Comparison of ENCODE assay signal across 8 cellular contexts in the genomic region with DNA sequence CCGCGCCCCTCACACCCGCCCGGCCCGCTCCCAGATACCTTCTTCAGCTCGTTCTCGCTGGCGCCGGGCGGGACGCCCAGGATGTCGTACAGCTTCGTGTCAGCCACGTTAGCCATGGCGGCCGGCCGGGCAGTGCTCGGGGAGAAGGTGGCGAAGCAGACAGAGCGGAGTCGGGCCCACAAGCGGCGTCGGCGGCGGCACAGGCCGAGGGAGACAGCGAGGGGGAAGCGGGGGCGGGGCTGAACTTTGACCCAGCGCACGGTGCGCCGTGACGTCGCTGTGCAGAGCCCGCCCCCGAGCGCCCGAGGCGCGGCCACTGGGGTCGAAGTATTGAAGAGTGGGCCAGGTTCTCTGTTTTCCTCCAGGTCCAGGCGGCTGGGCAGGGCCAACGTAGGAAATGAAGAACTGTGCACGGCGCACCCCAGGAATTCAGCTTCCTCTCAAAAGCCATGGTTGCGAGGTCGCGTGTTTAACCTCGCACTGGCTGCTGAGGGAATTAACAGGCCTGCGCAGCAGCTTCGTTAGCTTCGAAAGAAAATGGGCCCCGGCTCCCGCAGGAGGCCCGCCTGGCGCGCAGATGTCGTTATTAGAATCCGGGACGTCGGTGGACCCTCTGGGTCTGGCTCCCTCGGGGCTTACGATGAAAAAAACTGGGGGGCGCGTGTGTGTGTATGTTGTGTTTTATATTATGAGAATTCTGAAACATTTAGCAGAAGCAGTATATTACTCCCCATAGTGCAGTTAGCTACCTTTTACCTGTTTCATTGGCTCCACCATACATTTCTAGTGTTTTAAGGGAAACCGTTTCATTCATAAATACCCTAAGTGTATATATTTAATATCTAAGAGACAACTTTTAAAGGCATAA. TPM values are rescaled to one million over a fixed set of nuclear protein-coding genes. Genes with fewer than 3 reads are reported as not detected.
A peak's percentile ranks its signal among the peaks of the same experiment; 100 is the strongest.
DNase-seq lines count a peak whose midpoint lies in the region; ATAC-seq and TF ChIP-seq lines count a peak whose summit lies in the region.

A gene (minus strand): TSS at position 218 of the 868 bp plus-strand sequence. CDS start 102 bp downstream, at position 116.

- ATAC-seq in GM19328 (IDR thresholded peaks at IDR 0.05; ENCODE audit: unreplicated experiment) (peak; percentile 64), HG03520 (IDR thresholded peaks at IDR 0.05; ENCODE audit: unreplicated experiment) (peak; percentile 79)

- H3K4me1 ChIP-seq in liver (ENCODE audit: control insufficient read depth in 4 of 4, insufficient read depth in 4 of 4, low read length in 3 of 4), result peaks cover 7 to 42% (median 16%) of the 10 kb centered on the region in 4 donors

- 1% methylated on average over 68 of the region's 68 CpGs for WGBS in liver

- H3K27ac ChIP-seq in C4-2B, result peak within 1 kb of the TSS; percentile 94
- H3K27ac ChIP-seq in liver (ENCODE audit: low read depth in 1 of 2, low read length in 2 of 2), result peak within 1 kb of the TSS; percentile 65 to 99

- TF ChIP-seq CTCF in C4-2B (conservative IDR thresholded peaks at IDR 0.05) (no peak), liver (IDR thresholded peaks at IDR 0.05; ENCODE audit: low read depth, low read length, missing input control) (no peak)

- DNase-seq in NCI-H748 (lab: John Stamatoyannopoulos, UW; ENCODE audit: unreplicated experiment) (peak; percentile 84), dermis microvascular lymphatic vessel endothelial cell (ENCODE audit: low read depth in 2 of 2) (peak; percentile 76 to 93)
- DNase-seq in activated CD4-positive, alpha-beta T cell treated with anti-CD3 and anti-CD28 coated beads, Interleukin-2, amount 50 U/mL, for 4 hours, result peak; percentile 90 to 91
- DNase-seq in stimulated activated CD4-positive, alpha-beta T cell treated with anti-CD3 and anti-CD28 coated beads, Interleukin-4, amount 100 ng/mL, for 1 hour, result peak; percentile 95

- H3K4me3 ChIP-seq in liver (ENCODE audit: low read depth in 1 of 3, low read length in 3 of 3), result peak within 1 kb of the TSS; percentile 86 to 93 (median 92)

- peaks cover 2 to 7% (median 4%) of the 10 kb centered on the region in 4 donors for H3K36me3 ChIP-seq in liver (ENCODE audit: control insufficient read depth in 4 of 4, insufficient read depth in 3 of 4, low read depth in 1 of 4, low read length in 3 of 4)

- peak within 1 kb of the TSS; percentile 89 to 96 for H3K9ac ChIP-seq in liver (ENCODE audit: low read depth in 1 of 2, low read length in 2 of 2)

- TF ChIP-seq RAD21 in liver (IDR thresholded peaks at IDR 0.05), result peak in 1 of 2 donors; percentile 9

- no peaks in the 10 kb centered on the region for H3K27me3 ChIP-seq in liver (ENCODE audit: control insufficient read depth in 4 of 4, insufficient read depth in 4 of 4, low read length in 3 of 4)

- H3K9me3 ChIP-seq in liver (ENCODE audit: control insufficient read depth in 4 of 4, low read length in 3 of 4), result no peaks in the 10 kb centered on the region

TF ChIP-seq in liver, 16 proteins besides CTCF, POLR2A, EP300 and RAD21:
- TF ChIP-seq HNF4A (conservative IDR thresholded peaks at IDR 0.05) (peak; percentile 46 to 63), NR2F2 (IDR thresholded peaks at IDR 0.05) (peak; percentile 72), HNF4G (IDR thresholded peaks at IDR 0.05) (no peak), FOXA2 (IDR thresholded peaks at IDR 0.05) (no peak), TAF1 (conservative IDR thresholded peaks at IDR 0.05) (peak; percentile 50), SP1 (IDR thresholded peaks at IDR 0.05) (peak; percentile 65), YY1 (IDR thresholded peaks at IDR 0.05) (peak; percentile 93), EGR1 (IDR thresholded peaks at IDR 0.05; ENCODE audit: low read depth in 2 of 2) (peak in 1 of 2 donors; percentile 64), RXRA (IDR thresholded peaks at IDR 0.05) (peak; percentile 34 to 40), JUND (IDR thresholded peaks at IDR 0.05) (peak in 1 of 2 donors; percentile 15), FOXA1 (IDR thresholded peaks at IDR 0.05) (no peak), GABPA (IDR thresholded peaks at IDR 0.05 in 1 of 2, conservative IDR thresholded peaks at IDR 0.05 in 1 of 2) (no peak)
- TF ChIP-seq, protein P1, sequence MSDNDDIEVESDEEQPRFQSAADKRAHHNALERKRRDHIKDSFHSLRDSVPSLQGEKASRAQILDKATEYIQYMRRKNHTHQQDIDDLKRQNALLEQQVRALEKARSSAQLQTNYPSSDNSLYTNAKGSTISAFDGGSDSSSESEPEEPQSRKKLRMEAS (IDR thresholded peaks at IDR 0.05), result peak; percentile 35
- TF ChIP-seq, protein P2, sequence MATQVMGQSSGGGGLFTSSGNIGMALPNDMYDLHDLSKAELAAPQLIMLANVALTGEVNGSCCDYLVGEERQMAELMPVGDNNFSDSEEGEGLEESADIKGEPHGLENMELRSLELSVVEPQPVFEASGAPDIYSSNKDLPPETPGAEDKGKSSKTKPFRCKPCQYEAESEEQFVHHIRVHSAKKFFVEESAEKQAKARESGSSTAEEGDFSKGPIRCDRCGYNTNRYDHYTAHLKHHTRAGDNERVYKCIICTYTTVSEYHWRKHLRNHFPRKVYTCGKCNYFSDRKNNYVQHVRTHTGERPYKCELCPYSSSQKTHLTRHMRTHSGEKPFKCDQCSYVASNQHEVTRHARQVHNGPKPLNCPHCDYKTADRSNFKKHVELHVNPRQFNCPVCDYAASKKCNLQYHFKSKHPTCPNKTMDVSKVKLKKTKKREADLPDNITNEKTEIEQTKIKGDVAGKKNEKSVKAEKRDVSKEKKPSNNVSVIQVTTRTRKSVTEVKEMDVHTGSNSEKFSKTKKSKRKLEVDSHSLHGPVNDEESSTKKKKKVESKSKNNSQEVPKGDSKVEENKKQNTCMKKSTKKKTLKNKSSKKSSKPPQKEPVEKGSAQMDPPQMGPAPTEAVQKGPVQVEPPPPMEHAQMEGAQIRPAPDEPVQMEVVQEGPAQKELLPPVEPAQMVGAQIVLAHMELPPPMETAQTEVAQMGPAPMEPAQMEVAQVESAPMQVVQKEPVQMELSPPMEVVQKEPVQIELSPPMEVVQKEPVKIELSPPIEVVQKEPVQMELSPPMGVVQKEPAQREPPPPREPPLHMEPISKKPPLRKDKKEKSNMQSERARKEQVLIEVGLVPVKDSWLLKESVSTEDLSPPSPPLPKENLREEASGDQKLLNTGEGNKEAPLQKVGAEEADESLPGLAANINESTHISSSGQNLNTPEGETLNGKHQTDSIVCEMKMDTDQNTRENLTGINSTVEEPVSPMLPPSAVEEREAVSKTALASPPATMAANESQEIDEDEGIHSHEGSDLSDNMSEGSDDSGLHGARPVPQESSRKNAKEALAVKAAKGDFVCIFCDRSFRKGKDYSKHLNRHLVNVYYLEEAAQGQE (IDR thresholded peaks at IDR 0.05), result peak; percentile 86
- TF ChIP-seq, protein P3, sequence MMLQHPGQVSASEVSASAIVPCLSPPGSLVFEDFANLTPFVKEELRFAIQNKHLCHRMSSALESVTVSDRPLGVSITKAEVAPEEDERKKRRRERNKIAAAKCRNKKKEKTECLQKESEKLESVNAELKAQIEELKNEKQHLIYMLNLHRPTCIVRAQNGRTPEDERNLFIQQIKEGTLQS (IDR thresholded peaks at IDR 0.05), result no peak
- TF ChIP-seq, protein P4, sequence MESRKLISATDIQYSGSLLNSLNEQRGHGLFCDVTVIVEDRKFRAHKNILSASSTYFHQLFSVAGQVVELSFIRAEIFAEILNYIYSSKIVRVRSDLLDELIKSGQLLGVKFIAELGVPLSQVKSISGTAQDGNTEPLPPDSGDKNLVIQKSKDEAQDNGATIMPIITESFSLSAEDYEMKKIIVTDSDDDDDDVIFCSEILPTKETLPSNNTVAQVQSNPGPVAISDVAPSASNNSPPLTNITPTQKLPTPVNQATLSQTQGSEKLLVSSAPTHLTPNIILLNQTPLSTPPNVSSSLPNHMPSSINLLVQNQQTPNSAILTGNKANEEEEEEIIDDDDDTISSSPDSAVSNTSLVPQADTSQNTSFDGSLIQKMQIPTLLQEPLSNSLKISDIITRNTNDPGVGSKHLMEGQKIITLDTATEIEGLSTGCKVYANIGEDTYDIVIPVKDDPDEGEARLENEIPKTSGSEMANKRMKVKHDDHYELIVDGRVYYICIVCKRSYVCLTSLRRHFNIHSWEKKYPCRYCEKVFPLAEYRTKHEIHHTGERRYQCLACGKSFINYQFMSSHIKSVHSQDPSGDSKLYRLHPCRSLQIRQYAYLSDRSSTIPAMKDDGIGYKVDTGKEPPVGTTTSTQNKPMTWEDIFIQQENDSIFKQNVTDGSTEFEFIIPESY (IDR thresholded peaks at IDR 0.05), result no peak

RNA-seq across cellular contexts. Expression of the gene that starts here (rescaled TPM):
- total RNA-seq in dermis microvascular lymphatic vessel endothelial cell, result 57.0 and 62.6 TPM in 2 replicates
- total RNA-seq in liver, result 10 to 100 TPM; 22.7 to 32.8 TPM
- polyA plus RNA-seq in liver, result 10 to 100 TPM; 23.9 to 27.1 TPM

Comparison
In these comparisons a context has a peak if more than half of its experiments do, and no peak if none do; other contexts are left out.
1. Peak in every context shown above with its lines: DNase-seq, ATAC-seq, H3K4me3 ChIP-seq and H3K27ac ChIP-seq.